Comparison of ENCODE assay signal across 17 cellular contexts in the genomic region with DNA sequence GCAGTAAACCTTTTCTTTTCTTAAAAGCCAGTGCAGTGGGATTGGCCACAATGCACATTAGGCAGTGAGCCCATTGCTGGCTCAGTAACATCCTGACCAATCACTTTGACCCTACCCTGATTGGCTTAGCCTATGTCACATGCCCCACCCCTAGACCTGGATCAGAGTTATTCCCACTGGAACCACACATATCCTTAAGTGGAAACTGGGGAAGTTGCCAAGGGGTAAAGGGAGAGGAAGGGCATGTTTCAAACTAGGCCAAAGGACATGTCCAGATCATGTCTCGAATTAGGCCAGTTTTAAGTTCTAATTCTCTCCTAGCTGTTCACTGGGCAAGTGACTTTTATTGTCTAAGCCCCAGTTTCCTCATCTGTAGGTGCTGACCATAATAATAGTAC.
A peak's percentile ranks its signal among the peaks of the same experiment; 100 is the strongest.
DNase-seq lines count a peak whose midpoint lies in the region; ATAC-seq and TF ChIP-seq lines count a peak whose summit lies in the region.
"Had no signal": no experiment of that assay in that cellular context is flagged by ENCODE, and none has a peak within 500 bp of the region (broad histone marks: within the 10 kb centered on the region; RNA-seq: fewer than 3 reads in every experiment).

No MANE protein-coding gene starts in this region.

- no peak for DNase-seq in mammary epithelial cell
- no peak for DNase-seq in breast epithelium (ENCODE audit: low spot score in 2 of 2)
- DNase-seq in activated naive CD8-positive, alpha-beta T cell treated with anti-CD3 and anti-CD28 coated beads, Interleukin-2, amount 50 U/mL, for 24 hours: no peak
- peak; percentile 27 for DNase-seq in testis
- no peak for DNase-seq in RKO (ENCODE audit: low spot score)
- no peak for DNase-seq in ascending aorta (ENCODE audit: low spot score in 2 of 2)
- DNase-seq in MV-4-11 (lab: John Stamatoyannopoulos, UW): no peak
- DNase-seq: effector memory CD8-positive, alpha-beta T cell; HCEC 1CT; kidney; NCI-H748 treated with DMSO at 0.1 percent for 48 hours; PC-9 had no signal

- no peak for TF ChIP-seq POLR2A in breast epithelium (IDR thresholded peaks at IDR 0.05)
- no peak for TF ChIP-seq POLR2A in testis (IDR thresholded peaks at IDR 0.05)

- no peak for TF ChIP-seq EP300 in Ishikawa (IDR thresholded peaks at IDR 0.05; ENCODE audit: borderline replicate concordance)

- H3K27ac ChIP-seq in mammary epithelial cell (ENCODE audit: insufficient read depth, low read depth, low read length) (no peak overlapping the region), breast epithelium (no peak overlapping the region), testis (no peak overlapping the region), ascending aorta (no peak overlapping the region)
- H3K27ac ChIP-seq: hepatocyte, neutrophil, PC-9, SK-N-MC had no signal

- H3K4me3 ChIP-seq in mammary epithelial cell (replicated peaks in 1 of 3; ENCODE audit: insufficient read depth in 1 of 3, low read depth in 2 of 3, low read length in 3 of 3) (no peak overlapping the region), breast epithelium (no peak overlapping the region), testis (no peak overlapping the region), ascending aorta (no peak overlapping the region)
- H3K4me3 ChIP-seq: hepatocyte, PC-9, SK-N-MC had no signal

- intact Hi-C loops in mammary epithelial cell (cut with micrococcal nuclease) (no loop called here), breast epithelium (cut with DNase I; ENCODE audit: low total_unique reads) (loop anchor here (2.0 to 5.0 kb wide), 2 partner anchors 63 to 1521 kb away; no protein-coding TSS in a partner anchor), testis (cut with DNase I; ENCODE audit: low total_unique reads) (no loop called here), ascending aorta (cut with DNase I) (no loop called here)

- dilution Hi-C loops in mammary epithelial cell (cut with HindIII; ENCODE audit: low sequenced_read_pairs): no loop called here

- no peaks in the 10 kb centered on the region for H3K9me3 Mint-ChIP-seq in activated naive CD8-positive, alpha-beta T cell treated with anti-CD3 and anti-CD28 coated beads, Interleukin-2, amount 50 U/mL, for 24 hours
- H3K9me3 Mint-ChIP-seq: central memory CD8-positive, alpha-beta T cell; effector memory CD8-positive, alpha-beta T cell had no signal

- H3K27me3 Mint-ChIP-seq in activated naive CD8-positive, alpha-beta T cell treated with anti-CD3 and anti-CD28 coated beads, Interleukin-2, amount 50 U/mL, for 24 hours: no peaks in the 10 kb centered on the region
- H3K27me3 Mint-ChIP-seq: central memory CD8-positive, alpha-beta T cell had no signal

- CTCF ChIA-PET in mammary epithelial cell (lab: Charles Lee; ENCODE audit: low non-redundant PET): no interaction called here

- H3K4me1 Mint-ChIP-seq in activated naive CD8-positive, alpha-beta T cell treated with anti-CD3 and anti-CD28 coated beads, Interleukin-2, amount 50 U/mL, for 24 hours: peaks cover 69% of the 10 kb centered on the region

- no peak for ATAC-seq in activated naive CD8-positive, alpha-beta T cell treated with anti-CD3 and anti-CD28 coated beads, Interleukin-2, amount 50 U/mL, for 24 hours
- ATAC-seq: effector memory CD8-positive, alpha-beta T cell had no signal

- H3K9me3 ChIP-seq in mammary epithelial cell (replicated peaks; ENCODE audit: insufficient read depth, low read length) (no peaks in the 10 kb centered on the region), breast epithelium (no peaks in the 10 kb centered on the region), testis (no peaks in the 10 kb centered on the region), ascending aorta (no peaks in the 10 kb centered on the region)
- H3K9me3 ChIP-seq: neutrophil had no signal

- H3K79me2 ChIP-seq in mammary epithelial cell (ENCODE audit: insufficient read depth, low read length): no peaks in the 10 kb centered on the region
- H3K79me2 ChIP-seq: hepatocyte had no signal

- no peak overlapping the region for H3K4me2 ChIP-seq in mammary epithelial cell (ENCODE audit: insufficient read depth, low read depth, low read length)
- H3K4me2 ChIP-seq: hepatocyte, PC-9 had no signal

- H3K9ac ChIP-seq in mammary epithelial cell (ENCODE audit: insufficient read depth, low read length): no peak overlapping the region

- 72% methylated on average over 1 of the region's 1 CpG for WGBS in mammary epithelial cell (ENCODE audit: low coverage, missing lambda C conversion rate)
- 76 to 84% methylated on average over 1 of the region's 1 CpG for WGBS in testis, 2 donors

- in situ Hi-C loops in mammary epithelial cell (cut with MboI; ENCODE audit: low sequenced_read_pairs in 2 of 2): no loop called here

- BruUV-seq in mammary epithelial cell (replicated peaks; lab: Mats Ljungman, UMichigan): no TSS peak

- no peaks in the 10 kb centered on the region for H4K20me1 ChIP-seq in mammary epithelial cell (ENCODE audit: insufficient read depth, low read length)

- H3K36me3 ChIP-seq in mammary epithelial cell (ENCODE audit: insufficient read depth, low read length) (no peaks in the 10 kb centered on the region), breast epithelium (no peaks in the 10 kb centered on the region), testis (ENCODE audit: low read depth, missing control alignments) (no peaks in the 10 kb centered on the region), ascending aorta (no peaks in the 10 kb centered on the region)
- H3K36me3 ChIP-seq: neutrophil had no signal

- no peaks in the 10 kb centered on the region for H3K4me1 ChIP-seq in mammary epithelial cell (ENCODE audit: insufficient read depth, low read length)
- no peaks in the 10 kb centered on the region for H3K4me1 ChIP-seq in breast epithelium
- H3K4me1 ChIP-seq in testis: peaks cover 14% of the 10 kb centered on the region
- no peaks in the 10 kb centered on the region for H3K4me1 ChIP-seq in ascending aorta

- no peaks in the 10 kb centered on the region for H3K27me3 ChIP-seq in mammary epithelial cell (ENCODE audit: insufficient read depth, low read length)
- no peaks in the 10 kb centered on the region for H3K27me3 ChIP-seq in breast epithelium
- no peaks in the 10 kb centered on the region for H3K27me3 ChIP-seq in testis
- H3K27me3 ChIP-seq in ascending aorta: no peaks in the 10 kb centered on the region
- H3K27me3 ChIP-seq: hepatocyte, neutrophil had no signal

- H3K36me3 Mint-ChIP-seq in activated naive CD8-positive, alpha-beta T cell treated with anti-CD3 and anti-CD28 coated beads, Interleukin-2, amount 50 U/mL, for 24 hours (ENCODE audit: low read depth): peaks cover 8% of the 10 kb centered on the region

- TF ChIP-seq CTCF in mammary epithelial cell (conservative IDR thresholded peaks at IDR 0.05 in 1 of 2, IDR thresholded peaks at IDR 0.05 in 1 of 2; ENCODE audit: extremely low read depth in 1 of 2, insufficient read depth in 1 of 2, low read depth in 1 of 2, low read length in 2 of 2) (no peak), breast epithelium (IDR thresholded peaks at IDR 0.05) (no peak), testis (IDR thresholded peaks at IDR 0.05) (no peak), ascending aorta (IDR thresholded peaks at IDR 0.05) (no peak)

- H2AFZ ChIP-seq in mammary epithelial cell (ENCODE audit: low read depth, low read length): peak overlapping the region; percentile 8
- H2AFZ ChIP-seq: hepatocyte, PC-9 had no signal

- TF ChIP-seq RAD21 in Ishikawa (IDR thresholded peaks at IDR 0.05; ENCODE audit: low read depth): no peak

- H3K27ac Mint-ChIP-seq in activated naive CD8-positive, alpha-beta T cell treated with anti-CD3 and anti-CD28 coated beads, Interleukin-2, amount 50 U/mL, for 24 hours: peak overlapping the region; percentile 88

- no peak overlapping the region for H3K4me3 Mint-ChIP-seq in activated naive CD8-positive, alpha-beta T cell treated with anti-CD3 and anti-CD28 coated beads, Interleukin-2, amount 50 U/mL, for 24 hours
- H3K4me3 Mint-ChIP-seq: central memory CD8-positive, alpha-beta T cell; effector memory CD8-positive, alpha-beta T cell had no signal

TF ChIP-seq in Ishikawa, 13 proteins besides CTCF, POLR2A, EP300 and RAD21:
- TF ChIP-seq, protein P1, sequence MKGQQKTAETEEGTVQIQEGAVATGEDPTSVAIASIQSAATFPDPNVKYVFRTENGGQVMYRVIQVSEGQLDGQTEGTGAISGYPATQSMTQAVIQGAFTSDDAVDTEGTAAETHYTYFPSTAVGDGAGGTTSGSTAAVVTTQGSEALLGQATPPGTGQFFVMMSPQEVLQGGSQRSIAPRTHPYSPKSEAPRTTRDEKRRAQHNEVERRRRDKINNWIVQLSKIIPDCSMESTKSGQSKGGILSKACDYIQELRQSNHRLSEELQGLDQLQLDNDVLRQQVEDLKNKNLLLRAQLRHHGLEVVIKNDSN (IDR thresholded peaks at IDR 0.05): 0 out of 2 replicates have a peak, but pooled peaks have one; percentile 25
- no peak for TF ChIP-seq CEBPB (IDR thresholded peaks at IDR 0.05)
TF ChIP-seq in Ishikawa: peak in this region for 1.
